15 cellular contexts compared by ENCODE assay signal in genomic region chr9:92974696-92975451, GRCh38. TPM values are rescaled to one million over a fixed set of nuclear protein-coding genes. Genes with fewer than 3 reads are reported as not detected.
DNase-seq lines count a peak whose midpoint lies in the region; ATAC-seq and TF ChIP-seq lines count a peak whose summit lies in the region.
"Had no signal": no experiment of that assay in that cellular context is flagged by ENCODE, and none has a peak within 500 bp of the region (broad histone marks: within the 10 kb centered on the region; RNA-seq: fewer than 3 reads in every experiment).

No MANE protein-coding gene starts in this region.

- peaks cover 71% of the 10 kb centered on the region for H3K36me3 Mint-ChIP-seq in activated naive CD4-positive, alpha-beta T cell treated with anti-CD3 and anti-CD28 coated beads, Interleukin-2, amount 10 ng/mL, durations not matched to agents 7 days and 5 days
- peaks cover 10 to 53% of the 10 kb centered on the region in 2 donors for H3K36me3 Mint-ChIP-seq in activated naive CD4-positive, alpha-beta T cell treated with anti-CD3 and anti-CD28 coated beads, Interleukin-2, amount 50 U/mL, for 72 hours
- H3K36me3 Mint-ChIP-seq in mesothelial cell of epicardium: peaks cover 8% of the 10 kb centered on the region

- H3K4me1 Mint-ChIP-seq in activated naive CD4-positive, alpha-beta T cell treated with anti-CD3 and anti-CD28 coated beads, Interleukin-2, amount 10 ng/mL, durations not matched to agents 7 days and 5 days: peaks cover 93% of the 10 kb centered on the region
- H3K4me1 Mint-ChIP-seq in mesothelial cell of epicardium: peaks cover 78% of the 10 kb centered on the region

- H3K4me3 ChIP-seq in urinary bladder (ENCODE audit: low read depth, low read length): no peak overlapping the region
- H3K4me3 ChIP-seq: dorsolateral prefrontal cortex had no signal

- no peaks in the 10 kb centered on the region for H3K4me1 ChIP-seq in urinary bladder (ENCODE audit: insufficient read depth)

- WGBS in urinary bladder: 90% methylated on average over 17 of the region's 17 CpGs

- TF ChIP-seq CTCF in mesothelial cell of epicardium (IDR thresholded peaks at IDR 0.05; ENCODE audit: unreplicated experiment): no peak

- no peak overlapping the region for H3K4me3 Mint-ChIP-seq in activated naive CD4-positive, alpha-beta T cell treated with anti-CD3 and anti-CD28 coated beads, Interleukin-2, amount 10 ng/mL, durations not matched to agents 7 days and 5 days
- peak overlapping the region; percentile 57 for H3K4me3 Mint-ChIP-seq in mesothelial cell of epicardium

- CTCF ChIA-PET in activated naive CD4-positive, alpha-beta T cell treated with anti-CD3 and anti-CD28 coated beads, Interleukin-2, amount 10 ng/mL, durations not matched to agents 7 days and 5 days (lab: Charles Lee): interaction anchor here (1.1 to 1.3 kb wide), 2 partner anchors 11 to 29 kb away, joined by 3 read pairs; no protein-coding TSS in a partner anchor

- DNase-seq in activated naive CD4-positive, alpha-beta T cell treated with anti-CD3 and anti-CD28 coated beads, Interleukin-2, amount 10 ng/mL, durations not matched to agents 7 days and 5 days: no peak
- no peak for DNase-seq in activated naive CD4-positive, alpha-beta T cell treated with anti-CD3 and anti-CD28 coated beads, Interleukin-2, amount 50 U/mL, for 16 hours
- DNase-seq in activated naive CD4-positive, alpha-beta T cell treated with anti-CD3 and anti-CD28 coated beads, Interleukin-2, amount 50 U/mL, for 72 hours (ENCODE audit: low spot score in 2 of 2): no peak
- DNase-seq in mesothelial cell of epicardium (ENCODE audit: low spot score in 2 of 2, unreplicated experiment in 2 of 2): no peak
- DNase-seq: DND-41, dorsolateral prefrontal cortex, MM.1S, NCI-H2107, NCI-H82, nucleus accumbens had no signal

- H3K27ac ChIP-seq in urinary bladder (ENCODE audit: low read depth): peak overlapping the region; percentile 61
- H3K27ac ChIP-seq: dorsolateral prefrontal cortex had no signal

- H3K9me3 Mint-ChIP-seq in activated naive CD4-positive, alpha-beta T cell treated with anti-CD3 and anti-CD28 coated beads, Interleukin-2, amount 10 ng/mL, durations not matched to agents 7 days and 5 days: peaks cover 3% of the 10 kb centered on the region
- no peaks in the 10 kb centered on the region for H3K9me3 Mint-ChIP-seq in activated naive CD4-positive, alpha-beta T cell treated with anti-CD3 and anti-CD28 coated beads, Interleukin-2, amount 50 U/mL, for 72 hours
- no peaks in the 10 kb centered on the region for H3K9me3 Mint-ChIP-seq in mesothelial cell of epicardium

- H3K27ac Mint-ChIP-seq in activated naive CD4-positive, alpha-beta T cell treated with anti-CD3 and anti-CD28 coated beads, Interleukin-2, amount 10 ng/mL, durations not matched to agents 7 days and 5 days: peak overlapping the region; percentile 12
- H3K27ac Mint-ChIP-seq in activated naive CD4-positive, alpha-beta T cell treated with anti-CD3 and anti-CD28 coated beads, Interleukin-2, amount 50 U/mL, for 72 hours: peak overlapping the region; percentile 69 to 75
- H3K27ac Mint-ChIP-seq in mesothelial cell of epicardium: peak overlapping the region; percentile 99

- ATAC-seq in activated naive CD4-positive, alpha-beta T cell treated with anti-CD3 and anti-CD28 coated beads, Interleukin-2, amount 50 U/mL, for 72 hours: no peak
- ATAC-seq in HG03354 (IDR thresholded peaks at IDR 0.05; ENCODE audit: poor library complexity, severe bottlenecking, unreplicated experiment): no peak
- no peak for ATAC-seq in HG02840 (IDR thresholded peaks at IDR 0.05; ENCODE audit: low FRiP score, unreplicated experiment)
- no peak for ATAC-seq in GM21528 (IDR thresholded peaks at IDR 0.05; ENCODE audit: low FRiP score, unreplicated experiment)
- ATAC-seq: Right ventricle myocardium inferior had no signal

- H3K27me3 Mint-ChIP-seq in activated naive CD4-positive, alpha-beta T cell treated with anti-CD3 and anti-CD28 coated beads, Interleukin-2, amount 10 ng/mL, durations not matched to agents 7 days and 5 days: no peaks in the 10 kb centered on the region
- no peaks in the 10 kb centered on the region for H3K27me3 Mint-ChIP-seq in mesothelial cell of epicardium (ENCODE audit: low read depth)

- H3K36me3 ChIP-seq in urinary bladder (ENCODE audit: insufficient read depth): no peaks in the 10 kb centered on the region

RNA-seq across cellular contexts. Expression of gene FGD3, which starts 27.6 kb away (rescaled TPM):
- total RNA-seq in activated naive CD4-positive, alpha-beta T cell treated with anti-CD3 and anti-CD28 coated beads, Interleukin-2, amount 50 U/mL, for 72 hours: 10 to 100 TPM; 49.7 to 61.0 TPM
- total RNA-seq in mesothelial cell of epicardium (36.3 to 41.9 TPM (median 39.5 TPM) in 3 replicates), urinary bladder (7.4 TPM)
- polyA plus RNA-seq in urinary bladder: 5.8 TPM

Comparison
In these comparisons a context has a peak if more than half of its experiments do, and no peak if none do; other contexts are left out.
1. H3K27ac Mint-ChIP-seq: peak in every context shown above with its lines; median percentile 99 in mesothelial cell of epicardium; 72 in activated naive CD4-positive, alpha-beta T cell treated with anti-CD3 and anti-CD28 coated beads, Interleukin-2, amount 50 U/mL, for 72 hours; 12 in activated naive CD4-positive, alpha-beta T cell treated with anti-CD3 and anti-CD28 coated beads, Interleukin-2, amount 10 ng/mL, durations not matched to agents 7 days and 5 days.